In the genomic region with DNA sequence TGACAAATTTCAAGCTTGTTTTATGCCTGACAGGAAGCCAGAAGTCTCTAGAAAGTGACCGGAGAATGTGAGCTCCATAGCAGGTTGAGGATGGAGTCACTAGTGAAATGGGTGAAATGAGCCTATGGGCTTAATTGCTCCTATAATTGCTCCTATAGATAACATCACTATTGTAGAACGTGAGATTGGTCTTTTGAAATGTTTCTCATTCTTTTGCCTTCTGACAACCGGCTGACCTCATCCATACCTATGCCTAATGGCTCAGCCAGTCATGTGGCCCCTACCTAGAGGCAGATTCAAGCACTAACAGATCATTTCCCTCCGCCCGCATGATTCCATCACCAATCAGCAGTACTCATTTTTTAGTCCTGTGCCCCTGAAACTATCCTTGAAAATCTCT, we compare ENCODE assay signal across 8 cellular contexts. TPM values are rescaled to one million over a fixed set of nuclear protein-coding genes. Genes with fewer than 3 reads are reported as not detected.
"Had no signal": no experiment of that assay in that cellular context is flagged by ENCODE, and none has a peak within 500 bp of the region (broad histone marks: within the 10 kb centered on the region; RNA-seq: fewer than 3 reads in every experiment).

No MANE protein-coding gene starts in this region.

RNA-seq across cellular contexts. Expression of gene PSG6, which starts 4.2 kb away (rescaled TPM):
- polyA plus RNA-seq: naive thymus-derived CD8-positive, alpha-beta T cell; ovary; psoas muscle; right cardiac atrium; sigmoid colon; small intestine; stomach; urinary bladder had no signal

RNA-seq across cellular contexts. Expression of gene PSG7, which starts 23.5 kb away (rescaled TPM):
- polyA plus RNA-seq: naive thymus-derived CD8-positive, alpha-beta T cell; right cardiac atrium; sigmoid colon; small intestine; stomach; urinary bladder had no signal

RNA-seq across cellular contexts. Expression of gene PSG1, which starts 34.0 kb away (rescaled TPM):
- polyA plus RNA-seq: naive thymus-derived CD8-positive, alpha-beta T cell; right cardiac atrium; sigmoid colon; small intestine; stomach; urinary bladder had no signal
